In the genomic region with DNA sequence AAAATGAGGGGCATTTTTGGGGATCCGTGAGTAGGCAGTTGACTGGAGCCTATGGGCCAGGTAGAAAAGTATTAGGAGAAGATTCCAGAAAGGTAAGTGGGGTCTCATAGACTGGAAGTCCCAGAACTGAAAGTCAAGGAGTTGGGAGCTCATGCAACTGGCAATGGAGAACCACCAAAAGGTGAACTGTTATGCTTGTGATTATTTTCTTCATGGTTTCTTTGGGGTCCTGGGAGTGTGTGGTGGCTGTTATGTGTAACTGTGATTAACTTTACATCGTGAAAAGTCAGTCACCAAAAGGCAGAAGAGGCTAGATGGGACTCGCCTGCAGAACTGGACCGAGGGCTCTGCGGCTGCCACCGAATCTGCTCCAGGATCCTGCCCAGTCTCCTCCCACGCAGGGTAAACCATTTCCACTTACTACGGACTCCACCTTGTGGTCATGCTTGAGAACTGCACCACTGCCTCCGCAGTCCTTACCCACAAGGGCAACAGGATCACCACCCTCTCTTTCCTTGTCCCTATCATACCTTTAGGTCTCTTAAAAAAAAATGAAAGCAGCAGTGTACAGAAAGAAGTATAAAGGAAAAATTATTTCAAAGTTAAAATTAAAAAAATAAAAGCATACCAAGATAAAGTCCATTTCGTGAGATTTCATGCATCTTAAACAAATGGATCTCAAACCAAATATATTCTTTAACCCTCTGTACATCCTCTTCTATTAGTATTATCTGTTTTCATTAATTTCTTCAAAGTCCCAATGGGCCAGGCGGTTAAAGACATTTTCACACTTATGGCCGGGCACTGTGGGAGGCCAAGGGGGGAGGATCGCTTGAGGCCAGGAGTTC, we compare ENCODE assay signal across 8 cellular contexts. TPM values are rescaled to one million over a fixed set of nuclear protein-coding genes. Genes with fewer than 3 reads are reported as not detected.
DNase-seq lines count a peak whose midpoint lies in the region; ATAC-seq and TF ChIP-seq lines count a peak whose summit lies in the region.

No MANE protein-coding gene starts in this region.

- peaks cover 6% of the 10 kb centered on the region for H3K4me1 ChIP-seq in DND-41 (ENCODE audit: insufficient read depth, low read length)
- no peaks in the 10 kb centered on the region for H3K4me1 ChIP-seq in uterus

- H2AFZ ChIP-seq in DND-41 (ENCODE audit: low read depth, low read length): peak overlapping the region; percentile 75

- H3K4me3 ChIP-seq in DND-41 (ENCODE audit: low read depth in 1 of 2, low read length in 2 of 2) (peak overlapping the region in 1 of 2 experiments; percentile 41; a peak in 2 of 4 replicates), uterus (no peak overlapping the region)

- H3K27me3 Mint-ChIP-seq in activated naive CD8-positive, alpha-beta T cell treated with anti-CD3 and anti-CD28 coated beads for 36 hours: no peaks in the 10 kb centered on the region

- peak; percentile 99 for ATAC-seq in DND-41 (ENCODE audit: insufficient read depth, low read depth)
- ATAC-seq in Right ventricle myocardium superior (ENCODE audit: poor library complexity): peak; percentile 98

- peak overlapping the region; percentile 1; the same call in 1 of the 2 replicates for H3K9ac ChIP-seq in DND-41 (ENCODE audit: low read depth, low read length)

- H3K27me3 ChIP-seq in DND-41 (ENCODE audit: insufficient read depth, low read length, poor library complexity) (no peaks in the 10 kb centered on the region), uterus (no peaks in the 10 kb centered on the region)

- peaks cover 11% of the 10 kb centered on the region for H3K9me3 Mint-ChIP-seq in activated naive CD8-positive, alpha-beta T cell treated with anti-CD3 and anti-CD28 coated beads for 36 hours

- no peak overlapping the region for H3K27ac Mint-ChIP-seq in activated naive CD8-positive, alpha-beta T cell treated with anti-CD3 and anti-CD28 coated beads for 36 hours

- intact Hi-C loops in Right ventricle myocardium superior (cut with DNase I): loop anchor here (2.0 kb wide), 1 partner anchor 124 kb away; no protein-coding TSS in a partner anchor
- intact Hi-C loops in uterus (cut with DNase I; ENCODE audit: low total_unique reads): loop anchor here (5.0 kb wide), 1 partner anchor 123 kb away; no protein-coding TSS in a partner anchor

- H3K4me1 Mint-ChIP-seq in activated naive CD8-positive, alpha-beta T cell treated with anti-CD3 and anti-CD28 coated beads for 36 hours: peaks cover 7% of the 10 kb centered on the region

- H3K36me3 ChIP-seq in DND-41 (ENCODE audit: insufficient read depth, low read length) (peaks cover 3% of the 10 kb centered on the region; the same call in 1 of the 2 replicates), uterus (no peaks in the 10 kb centered on the region)

- no peaks in the 10 kb centered on the region for H4K20me1 ChIP-seq in DND-41 (ENCODE audit: insufficient read depth, low read length)

- H3K79me2 ChIP-seq in DND-41 (ENCODE audit: insufficient read depth, low read length): no peaks in the 10 kb centered on the region

- peaks cover 12% of the 10 kb centered on the region for H3K9me3 ChIP-seq in DND-41 (ENCODE audit: insufficient read depth, low read length, severe bottlenecking)
- no peaks in the 10 kb centered on the region for H3K9me3 ChIP-seq in uterus

- H3K27ac ChIP-seq in DND-41 (ENCODE audit: low read length): peak overlapping the region; percentile 59
- H3K27ac ChIP-seq in uterus: no peak overlapping the region

- peak; percentile 99 for TF ChIP-seq CTCF in DND-41 (IDR thresholded peaks at IDR 0.05; ENCODE audit: borderline replicate concordance, extremely low read depth, low read length, poor library complexity, severe bottlenecking)
- peak; percentile 92 to 97 (median 96) for TF ChIP-seq CTCF in uterus (IDR thresholded peaks at IDR 0.05)

- peaks cover 26% of the 10 kb centered on the region for H3K36me3 Mint-ChIP-seq in activated naive CD8-positive, alpha-beta T cell treated with anti-CD3 and anti-CD28 coated beads for 36 hours

- no peak for TF ChIP-seq POLR2A in uterus (IDR thresholded peaks at IDR 0.05)

- H3K4me3 Mint-ChIP-seq in activated naive CD8-positive, alpha-beta T cell treated with anti-CD3 and anti-CD28 coated beads for 36 hours: no peak overlapping the region

- DNase-seq in DND-41 (peak; percentile 84), GOT3 (lab: John Stamatoyannopoulos, UW) (peak; percentile 59), NCI-H1092 treated with DMSO at 0.1 percent for 48 hours (lab: John Stamatoyannopoulos, UW) (peak; percentile 66), SKM-1 treated with dmso at 0.1 percent for 144 hours (lab: John Stamatoyannopoulos, UW; ENCODE audit: unreplicated experiment) (peak; percentile 77), Right ventricle myocardium superior (peak; percentile 90), pulmonary artery endothelial cell (ENCODE audit: low read depth, low spot score) (peak; percentile 46), uterus (peak; percentile 84 to 90)
- DNase-seq in activated naive CD8-positive, alpha-beta T cell treated with anti-CD3 and anti-CD28 coated beads for 36 hours: peak; percentile 71

- peak overlapping the region; percentile 54 for H3K4me2 ChIP-seq in DND-41 (ENCODE audit: insufficient read depth, low read length)

RNA-seq across cellular contexts. Expression of gene CEP68, which starts 15.6 kb away (rescaled TPM):
- total RNA-seq in activated naive CD8-positive, alpha-beta T cell treated with anti-CD3 and anti-CD28 coated beads for 36 hours: 1 to 10 TPM; 4.0 TPM
- 19.5 TPM for total RNA-seq in Right ventricle myocardium superior
- total RNA-seq in pulmonary artery endothelial cell: 16.2 and 16.4 TPM in 2 replicates
- total RNA-seq in uterus: 10 to 100 TPM; 14.1 to 55.0 (median 30.0) TPM

RNA-seq across cellular contexts. Expression of gene SLC1A4, which starts 51.4 kb away (rescaled TPM):
- total RNA-seq in activated naive CD8-positive, alpha-beta T cell treated with anti-CD3 and anti-CD28 coated beads for 36 hours: 10 to 100 TPM; 17.6 to 18.9 TPM
- 3.5 TPM for total RNA-seq in Right ventricle myocardium superior
- total RNA-seq in pulmonary artery endothelial cell: 8.7 and 13.3 TPM in 2 replicates
- total RNA-seq in uterus: 10 to 100 TPM in 2 of 4 donors, 1 to 10 TPM in 2; 6.9 to 36.6 (median 12.7) TPM
